ENCODE assay signal across 1 cellular context in genomic region chr9:137307255-137308101, GRCh38.
TF ChIP-seq lines count a peak whose summit lies in the region.

No MANE protein-coding gene starts in this region.

TF ChIP-seq in HepG2, 621 proteins besides CTCF, POLR2A, EP300 and RAD21 (continued from another document):
- TF ChIP-seq ZNF704 (CRISPR knock-in tag; IDR thresholded peaks at IDR 0.05; ENCODE audit: borderline replicate concordance) (no peak), ARNT2 (CRISPR knock-in tag; IDR thresholded peaks at IDR 0.05; ENCODE audit: low read depth) (no peak), HNF4G (IDR thresholded peaks at IDR 0.05; ENCODE audit: borderline replicate concordance, low read depth, low read length) (no peak), HNF4G (CRISPR knock-in tag; IDR thresholded peaks at IDR 0.05; ENCODE audit: borderline replicate concordance, low read depth) (no peak), DNMT3B (CRISPR knock-in tag; conservative IDR thresholded peaks at IDR 0.05) (no peak), NPAS2 (CRISPR knock-in tag; IDR thresholded peaks at IDR 0.05; ENCODE audit: borderline replicate concordance) (no peak), NFYB (CRISPR knock-in tag; IDR thresholded peaks at IDR 0.05) (peak; percentile 69), HOMEZ (CRISPR knock-in tag; IDR thresholded peaks at IDR 0.05; ENCODE audit: low read depth) (no peak), CREB1 (IDR thresholded peaks at IDR 0.05) (no peak), CREB1 (CRISPR knock-in tag; IDR thresholded peaks at IDR 0.05) (peak; percentile 39; the same call in 1 of the 2 replicates), AHDC1 (CRISPR knock-in tag; IDR thresholded peaks at IDR 0.05; ENCODE audit: borderline replicate concordance) (no peak), ZXDC (CRISPR knock-in tag; IDR thresholded peaks at IDR 0.05) (no peak), EZH2 (conservative IDR thresholded peaks at IDR 0.05; ENCODE audit: low read depth, low read length) (peak; percentile 76; the same call in 1 of the 2 replicates), ZGPAT (CRISPR knock-in tag; IDR thresholded peaks at IDR 0.05) (no peak), TP53 (CRISPR knock-in tag; conservative IDR thresholded peaks at IDR 0.05) (no peak), ATF3 (CRISPR knock-in tag; IDR thresholded peaks at IDR 0.05) (no peak)
